In genomic region chr2:189576361-189576760, GRCh38 we compare ENCODE assay signal across 1 cellular context.
TF ChIP-seq lines count a peak whose summit lies in the region.

No MANE protein-coding gene starts in this region.

TF ChIP-seq in liver, 16 proteins besides CTCF, POLR2A, EP300 and RAD21 (continued from another document):
- TF ChIP-seq SP1 (IDR thresholded peaks at IDR 0.05) = peak; percentile 49
- peak; percentile 15 for TF ChIP-seq FOXA1 (IDR thresholded peaks at IDR 0.05)
- no peak for TF ChIP-seq NR2F2 (IDR thresholded peaks at IDR 0.05)
- TF ChIP-seq EGR1 (IDR thresholded peaks at IDR 0.05; ENCODE audit: low read depth in 2 of 2) = no peak
- peak; percentile 37 for TF ChIP-seq YY1 (IDR thresholded peaks at IDR 0.05)
- TF ChIP-seq FOXA2 (IDR thresholded peaks at IDR 0.05) = peak; percentile 35
- peak; percentile 19 for TF ChIP-seq ZBTB33 (IDR thresholded peaks at IDR 0.05)
- TF ChIP-seq GABPA (IDR thresholded peaks at IDR 0.05 in 1 of 2, conservative IDR thresholded peaks at IDR 0.05 in 1 of 2) = no peak
- TF ChIP-seq RXRA (IDR thresholded peaks at IDR 0.05) = peak; percentile 59 to 62
- TF ChIP-seq MAX (IDR thresholded peaks at IDR 0.05) = no peak
- peak; percentile 68 to 71 for TF ChIP-seq HNF4A (conservative IDR thresholded peaks at IDR 0.05)
- TF ChIP-seq TAF1 (conservative IDR thresholded peaks at IDR 0.05) = peak; percentile 20
- TF ChIP-seq REST (IDR thresholded peaks at IDR 0.05) = peak; percentile 13
